Comparison of ENCODE assay signal across 16 cellular contexts in the genomic region with DNA sequence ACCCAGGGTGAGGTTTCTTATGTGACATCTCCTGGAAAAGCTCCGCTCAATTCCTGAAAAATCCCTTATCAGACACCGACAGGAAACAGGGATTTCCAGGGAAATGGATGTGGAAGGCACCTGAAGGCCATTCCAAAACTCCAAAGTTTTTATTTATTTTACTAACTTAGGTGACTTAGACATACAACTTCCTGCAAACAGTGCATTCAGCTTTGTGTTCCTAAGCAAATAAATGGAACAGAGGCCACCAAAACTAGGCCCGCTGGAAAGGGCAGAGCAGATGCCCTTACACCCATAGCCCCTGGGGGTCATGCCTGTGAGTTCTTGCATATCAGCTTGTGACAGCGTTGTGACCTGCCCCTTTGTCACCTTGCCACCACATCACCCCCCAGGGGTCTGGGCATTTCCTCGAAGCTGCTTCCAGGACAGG.
DNase-seq lines count a peak whose midpoint lies in the region; ATAC-seq and TF ChIP-seq lines count a peak whose summit lies in the region.
"Had no signal": no experiment of that assay in that cellular context is flagged by ENCODE, and none has a peak within 500 bp of the region (broad histone marks: within the 10 kb centered on the region; RNA-seq: fewer than 3 reads in every experiment).

No MANE protein-coding gene starts in this region.

- no peaks in the 10 kb centered on the region for H3K9me3 Mint-ChIP-seq in type B pancreatic cell
- H3K9me3 Mint-ChIP-seq: activated T-cell treated with anti-CD3 and anti-CD28 coated beads, Interleukin-2, amount 50 U/mL, for 4 hours; naive B cell had no signal

- ATAC-seq in left cardiac atrium, result no peak
- ATAC-seq: activated T-cell treated with anti-CD3 and anti-CD28 coated beads, Interleukin-2, amount 50 U/mL, for 4 hours had no signal

- peak overlapping the region; percentile 66 for H3K27ac Mint-ChIP-seq in type B pancreatic cell

- DNase-seq in cardiac septum (ENCODE audit: low spot score) (peak; percentile 66), left cardiac atrium (no peak), dermis microvascular lymphatic vessel endothelial cell (ENCODE audit: low read depth in 2 of 2) (peak; percentile 86 to 91), lung microvascular endothelial cell (ENCODE audit: low read depth in 2 of 2) (peak; percentile 78 to 87), type B pancreatic cell (ENCODE audit: extremely low spot score, unreplicated experiment) (no peak), DMS79 treated with DMSO at 0.1 percent for 48 hours (lab: John Stamatoyannopoulos, UW) (no peak), NCI-H128 (lab: John Stamatoyannopoulos, UW; ENCODE audit: unreplicated experiment) (no peak), NCI-H1694 (lab: John Stamatoyannopoulos, UW) (no peak)
- DNase-seq: activated CD4-positive, alpha-beta T cell treated with anti-CD3 and anti-CD28 coated beads for 48 hours; activated T-cell treated with anti-CD3 and anti-CD28 coated beads, Interleukin-2, amount 50 U/mL, for 4 hours; caudate nucleus; glutamatergic neuron; Kasumi-1; naive B cell; SHP77; stimulated activated CD4-positive, alpha-beta T cell treated with anti-CD3 and anti-CD28 coated beads, Interleukin-1b, Interleukin-23, amount 100 ng/mL, for 48 hours had no signal

- peaks cover 33% of the 10 kb centered on the region for H3K4me1 Mint-ChIP-seq in type B pancreatic cell (ENCODE audit: unreplicated experiment)

- intact Hi-C loops in cardiac septum (cut with DNase I), result loop anchor here (1.0 kb wide), 1 partner anchor 71 kb away; no protein-coding TSS in a partner anchor
- intact Hi-C loops in left cardiac atrium (cut with DNase I), result no loop called here

- H3K27me3 Mint-ChIP-seq in type B pancreatic cell, result peaks cover 7% of the 10 kb centered on the region

- TF ChIP-seq CTCF in type B pancreatic cell (conservative IDR thresholded peaks at IDR 0.05), result no peak

- H3K4me3 Mint-ChIP-seq in type B pancreatic cell, result no peak overlapping the region
- H3K4me3 Mint-ChIP-seq: activated T-cell treated with anti-CD3 and anti-CD28 coated beads, Interleukin-2, amount 50 U/mL, for 4 hours had no signal

- no peaks in the 10 kb centered on the region for H3K36me3 Mint-ChIP-seq in type B pancreatic cell
- H3K36me3 Mint-ChIP-seq: naive B cell had no signal

Comparison
In these comparisons a context has a peak if more than half of its experiments do, and no peak if none do; other contexts are left out.
1. DNase-seq: peak in cardiac septum (single experiment), dermis microvascular lymphatic vessel endothelial cell (2 of 2) and lung microvascular endothelial cell (2 of 2); none in left cardiac atrium (single experiment), type B pancreatic cell (single experiment), DMS79 treated with DMSO at 0.1 percent for 48 hours (single experiment), NCI-H128 (single experiment) and NCI-H1694 (single experiment).